Comparison of ENCODE assay signal across 1 cellular context in genomic region chr12:116358850-116359761, GRCh38.
TF ChIP-seq lines count a peak whose summit lies in the region.

No MANE protein-coding gene starts in this region.

TF ChIP-seq in K562, 482 proteins besides CTCF, POLR2A, EP300 and RAD21 (continued from another document and continues in another):
- TF ChIP-seq ETS1 (conservative IDR thresholded peaks at IDR 0.05; ENCODE audit: control insufficient read depth, low read depth, low read length): no peak
- TF ChIP-seq JUN (IDR thresholded peaks at IDR 0.05; ENCODE audit: borderline replicate concordance, low read depth, low read length): peak; percentile 5; the same call in 1 of the 2 replicates
- TF ChIP-seq JUN (CRISPR knock-in tag; IDR thresholded peaks at IDR 0.05; ENCODE audit: borderline replicate concordance): no peak
- peak; percentile 11 for TF ChIP-seq CCNT2 (IDR thresholded peaks at IDR 0.05; ENCODE audit: borderline replicate concordance, extremely low read depth, insufficient read length, low read depth, low read length)
- no peak for TF ChIP-seq ZBED1 (IDR thresholded peaks at IDR 0.05)
- TF ChIP-seq PCBP1 (IDR thresholded peaks at IDR 0.05; ENCODE audit: low read depth, low read length, poor library complexity, severe bottlenecking): no peak
- TF ChIP-seq SRSF9 (IDR thresholded peaks at IDR 0.05; ENCODE audit: borderline replicate concordance, low read depth, low read length): no peak
- no peak for TF ChIP-seq KHSRP (IDR thresholded peaks at IDR 0.05)
- TF ChIP-seq MTF1 (CRISPR knock-in tag; IDR thresholded peaks at IDR 0.05; ENCODE audit: borderline replicate concordance): no peak
- 0 out of 2 replicates have a peak, but pooled peaks have one; percentile 18 for TF ChIP-seq ZNF197 (CRISPR knock-in tag; IDR thresholded peaks at IDR 0.05; ENCODE audit: low read depth)
- no peak for TF ChIP-seq FIP1L1 (IDR thresholded peaks at IDR 0.05; ENCODE audit: low read depth, low read length, poor library complexity, severe bottlenecking)
- TF ChIP-seq ZEB2 (IDR thresholded peaks at IDR 0.05): no peak
- peak; percentile 81; the same call in 1 of the 2 replicates for TF ChIP-seq ZBTB9 (CRISPR knock-in tag; IDR thresholded peaks at IDR 0.05)
- peak; percentile 8; the same call in 1 of the 2 replicates for TF ChIP-seq MEF2D (tag; conservative IDR thresholded peaks at IDR 0.05; ENCODE audit: low read depth)
- TF ChIP-seq CEBPG (CRISPR knock-in tag; IDR thresholded peaks at IDR 0.05): peak; percentile 69; the same call in 1 of the 2 replicates
- peak; percentile 7 to 50; a peak in 1 of 4 replicates for TF ChIP-seq CEBPG (tag; conservative IDR thresholded peaks at IDR 0.05 in 1 of 2, IDR thresholded peaks at IDR 0.05 in 1 of 2)
- peak; percentile 53 for TF ChIP-seq NFYB (IDR thresholded peaks at IDR 0.05; ENCODE audit: extremely low read depth, insufficient read length)
- no peak for TF ChIP-seq NBN (IDR thresholded peaks at IDR 0.05; ENCODE audit: low read depth)
- peak in 1 of 2 experiments; percentile 38; a peak in 2 of 4 replicates for TF ChIP-seq MAZ (CRISPR knock-in tag; conservative IDR thresholded peaks at IDR 0.05 in 1 of 2, IDR thresholded peaks at IDR 0.05 in 1 of 2)
- TF ChIP-seq HEY1 (CRISPR knock-in tag; IDR thresholded peaks at IDR 0.05; ENCODE audit: borderline replicate concordance): no peak
- no peak for TF ChIP-seq SRSF1 (IDR thresholded peaks at IDR 0.05; ENCODE audit: low read depth, low read length)
- TF ChIP-seq ATF4 (CRISPR knock-in tag; IDR thresholded peaks at IDR 0.05): 0 out of 2 replicates have a peak, but pooled peaks have one; percentile 9
- 0 out of 2 replicates have a peak, but pooled peaks have one; percentile 58 for TF ChIP-seq ZNF583 (CRISPR knock-in tag; IDR thresholded peaks at IDR 0.05)
- no peak for TF ChIP-seq EZH2 (IDR thresholded peaks at IDR 0.05; ENCODE audit: borderline replicate concordance, low read depth, low read length)
- peak; percentile 18 for TF ChIP-seq U2AF1 (optimal IDR thresholded peaks at IDR 0.05; ENCODE audit: low read depth, low read length)
- peak; percentile 46; the same call in 1 of the 2 replicates for TF ChIP-seq ETV1 (tag; conservative IDR thresholded peaks at IDR 0.05; ENCODE audit: low read depth)
- TF ChIP-seq NCOA6 (IDR thresholded peaks at IDR 0.05): no peak
- TF ChIP-seq MBD2 (IDR thresholded peaks at IDR 0.05; ENCODE audit: borderline replicate concordance, low read depth): no peak; the same call in 1 of the 2 replicates
- no peak for TF ChIP-seq MEIS2 (IDR thresholded peaks at IDR 0.05; ENCODE audit: partially characterized antibody)
- TF ChIP-seq ZNF134 (CRISPR knock-in tag; conservative IDR thresholded peaks at IDR 0.05): no peak
- TF ChIP-seq FOXM1 (IDR thresholded peaks at IDR 0.05; ENCODE audit: low read depth): peak; percentile 34; the same call in 1 of the 2 replicates
- TF ChIP-seq FOXM1 (CRISPR knock-in tag; IDR thresholded peaks at IDR 0.05; ENCODE audit: low read depth): no peak
- no peak for TF ChIP-seq FOXJ2 (tag; IDR thresholded peaks at IDR 0.05)
- TF ChIP-seq ARID4B (CRISPR knock-in tag; IDR thresholded peaks at IDR 0.05): 0 out of 2 replicates have a peak, but pooled peaks have one; percentile 20
- TF ChIP-seq YBX1 (IDR thresholded peaks at IDR 0.05): no peak
- TF ChIP-seq MTA3 (IDR thresholded peaks at IDR 0.05; ENCODE audit: borderline replicate concordance): no peak; the same call in 1 of the 2 replicates
- peak; percentile 46; the same call in 1 of the 2 replicates for TF ChIP-seq CEBPB (tag; IDR thresholded peaks at IDR 0.05)
- no peak for TF ChIP-seq KDM4B (IDR thresholded peaks at IDR 0.05; ENCODE audit: borderline replicate concordance in 2 of 2, low read depth in 1 of 2)
- TF ChIP-seq PRPF4 (IDR thresholded peaks at IDR 0.05; ENCODE audit: insufficient read depth, low read depth, low read length, poor library complexity, severe bottlenecking): no peak
- no peak for TF ChIP-seq CTCFL (IDR thresholded peaks at IDR 0.05; ENCODE audit: borderline replicate concordance, insufficient read depth, low read depth, low read length, poor library complexity, severe bottlenecking)
- TF ChIP-seq FOSL1 (tag; conservative IDR thresholded peaks at IDR 0.05): 0 out of 2 replicates have a peak, but pooled peaks have one; percentile 24
- no peak for TF ChIP-seq ZNF318 (IDR thresholded peaks at IDR 0.05; ENCODE audit: borderline replicate concordance in 1 of 2, low read depth in 1 of 2)
- TF ChIP-seq GMEB1 (CRISPR knock-in tag; IDR thresholded peaks at IDR 0.05): no peak
